In the genomic region with DNA sequence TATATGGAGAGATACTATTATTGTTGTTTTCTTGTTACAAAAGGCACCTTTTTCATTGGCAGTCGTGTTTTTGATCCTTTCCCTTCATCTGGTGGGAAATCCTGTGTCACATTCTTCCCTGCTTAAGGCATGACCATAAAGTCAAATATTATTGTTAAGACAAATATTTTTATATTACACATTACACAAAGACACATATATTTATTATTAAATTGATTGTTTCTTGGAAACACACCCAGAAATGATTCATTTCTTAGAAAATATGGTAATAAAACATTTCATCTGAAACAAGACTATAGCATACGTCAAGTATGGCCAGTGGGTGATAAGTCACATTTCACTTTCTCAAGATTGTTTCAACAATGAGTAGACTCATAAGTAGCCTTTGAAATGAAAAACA, we compare ENCODE assay signal across 24 cellular contexts.
"Had no signal": no experiment of that assay in that cellular context is flagged by ENCODE, and none has a peak within 500 bp of the region (broad histone marks: within the 10 kb centered on the region; RNA-seq: fewer than 3 reads in every experiment).

No MANE protein-coding gene starts in this region.

- H3K4me3 ChIP-seq: coronary artery, gastrocnemius medialis, heart left ventricle, hepatocyte, lung, pancreas, right lobe of liver, smooth muscle cell, suprapubic skin, vagina had no signal

- H3K27me3 ChIP-seq: gastrocnemius medialis, heart left ventricle, hepatocyte, neutrophil, pancreas, right lobe of liver, suprapubic skin, vagina had no signal

- DNase-seq: effector memory CD8-positive, alpha-beta T cell; gastrocnemius medialis; heart left ventricle; immature natural killer cell; islet precursor cell; kidney glomerular epithelial cell; natural killer cell; pancreas; right lobe of liver; stimulated activated CD4-positive, alpha-beta T cell treated with anti-CD3 and anti-CD28 coated beads, Interleukin-12 subunit alpha, Interleukin-12 subunit beta, amount 100 ng/mL, for 4 hours; stimulated activated CD4-positive, alpha-beta T cell treated with anti-CD3 and anti-CD28 coated beads, Interleukin-1b, Interleukin-23, amount 100 ng/mL, for 48 hours; stimulated activated CD4-positive, alpha-beta T cell treated with anti-CD3 and anti-CD28 coated beads, Interleukin-4, amount 100 ng/mL, for 1 hour; stimulated activated CD8-positive, alpha-beta memory T cell treated with anti-CD3 and anti-CD28 coated beads, Interleukin-4, amount 100 ng/mL, for 48 hours; stimulated activated naive CD4-positive, alpha-beta T cell; stimulated activated naive CD8-positive, alpha-beta T cell treated with anti-CD3 and anti-CD28 coated beads, Interleukin-15, amount 100 ng/mL, for 72 hours; trophoblast cell had no signal

- H3K27ac ChIP-seq: coronary artery, gastrocnemius medialis, hepatocyte, neutrophil, pancreas, right lobe of liver, suprapubic skin, vagina had no signal

- H2AFZ ChIP-seq: hepatocyte had no signal

- H3K36me3 ChIP-seq: gastrocnemius medialis, heart left ventricle, neutrophil, pancreas, right lobe of liver, suprapubic skin, vagina had no signal

- FAIRE-seq: endometrium, pancreas had no signal

- H3K4me1 ChIP-seq: pancreas, right lobe of liver had no signal

- ATAC-seq: effector memory CD8-positive, alpha-beta T cell; gastrocnemius medialis; natural killer cell; pancreas; right lobe of liver; stimulated activated naive CD8-positive, alpha-beta T cell treated with anti-CD3 and anti-CD28 coated beads, Interleukin-15, amount 100 ng/mL, for 72 hours had no signal

- H3K79me2 ChIP-seq: hepatocyte had no signal

- H3K4me2 ChIP-seq: hepatocyte, smooth muscle cell had no signal

- H3K9me3 ChIP-seq: gastrocnemius medialis, pancreas, right lobe of liver, suprapubic skin, vagina had no signal
